In the genomic region with DNA sequence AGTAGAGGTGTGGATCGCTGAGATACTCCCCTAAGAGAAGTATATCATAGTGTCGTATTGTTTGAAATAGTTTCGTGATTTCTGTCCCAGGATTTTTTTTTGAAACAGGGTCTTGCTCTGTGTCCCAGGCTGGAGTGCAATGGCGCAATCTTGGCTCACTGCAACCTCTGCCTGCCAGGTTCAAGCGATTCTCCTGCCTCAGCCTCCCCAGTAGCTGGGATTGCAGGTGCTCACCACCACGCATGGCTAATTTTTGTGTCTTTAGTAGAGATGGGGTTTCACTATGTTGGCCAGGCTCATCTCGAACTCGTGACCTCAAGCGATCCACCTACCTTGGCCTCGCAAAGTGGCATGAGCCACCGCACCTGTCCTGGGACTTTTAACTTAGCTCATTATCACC, we compare ENCODE assay signal across 5 cellular contexts.
DNase-seq lines count a peak whose midpoint lies in the region; ATAC-seq, FAIRE-seq and TF ChIP-seq lines count a peak whose summit lies in the region.
"Not testable (repeated sequence)": the region's sequence is repeated elsewhere in the genome, so short reads cannot be mapped to it uniquely, and the experiment has no call there.

No MANE protein-coding gene starts in this region.

- WGBS in IMR-90 (ENCODE audit: extremely low coverage in 2 of 2, insufficient read length in 1 of 2), 2 experiments = 100% methylated on average over 1 of the region's 11 CpGs; no CpG with 5 or more reads in 1 of the 2 experiments
- 96% methylated on average over 11 of the region's 11 CpGs for WGBS in SK-N-SH (ENCODE audit: low lambda C conversion rate)
- 97% methylated on average over 11 of the region's 11 CpGs for WGBS in HepG2 (ENCODE audit: low lambda C conversion rate)

- ATAC-seq in IMR-90 (ENCODE audit: low read depth); HepG2: not testable (repeated sequence)

- H3K27me3 Mint-ChIP-seq in chondrocyte (ENCODE audit: low read depth); osteocyte (ENCODE audit: unreplicated experiment): not testable (repeated sequence)

- peak overlapping the region; percentile 20; the same call in 1 of the 2 replicates for H4K5ac ChIP-seq in IMR-90 (ENCODE audit: low read depth, low read length)

- not testable (repeated sequence) for TF ChIP-seq EP300 in SK-N-SH (IDR thresholded peaks at IDR 0.05; ENCODE audit: borderline replicate concordance in 1 of 2, low read depth in 1 of 2, low read length in 1 of 2); HepG2 (IDR thresholded peaks at IDR 0.05; ENCODE audit: low read depth in 2 of 2, low read length in 2 of 2); HepG2 (CRISPR knock-in tag; IDR thresholded peaks at IDR 0.05; ENCODE audit: borderline replicate concordance)

- not testable (repeated sequence) for H2BK120ac ChIP-seq in IMR-90 (ENCODE audit: low read depth, low read length)

- not testable (repeated sequence) for H3K36me3 Mint-ChIP-seq in chondrocyte (ENCODE audit: low read depth); osteocyte (ENCODE audit: unreplicated experiment)

- not testable (repeated sequence) for TF ChIP-seq RAD21 in IMR-90 (IDR thresholded peaks at IDR 0.05; ENCODE audit: low read length); SK-N-SH (IDR thresholded peaks at IDR 0.05; ENCODE audit: low read length); HepG2 (CRISPR knock-in tag; IDR thresholded peaks at IDR 0.05)

- TF ChIP-seq POLR2A in IMR-90 (IDR thresholded peaks at IDR 0.05; ENCODE audit: low read depth, low read length); HepG2 (IDR thresholded peaks at IDR 0.05; ENCODE audit: insufficient read depth in 1 of 2, low read depth in 2 of 2, low read length in 2 of 2): not testable (repeated sequence)

- in situ Hi-C loops in IMR-90 (cut with MboI; ENCODE audit: low sequenced_read_pairs); HepG2 (cut with HindIII; ENCODE audit: extremely low pct_ligation_motif_present, low pct_unique_long_range_greater_than_20kb): not testable (repeated sequence)

- peak overlapping the region in 1 of 2 experiments; percentile 47; a peak in 1 of 4 replicates for H4K8ac ChIP-seq in IMR-90 (ENCODE audit: low read depth in 2 of 2, low read length in 2 of 2)

- not testable (repeated sequence) for H3K9ac ChIP-seq in IMR-90 (ENCODE audit: low read depth, low read length); SK-N-SH; HepG2 (ENCODE audit: insufficient read depth, low read depth, low read length)

- not testable (repeated sequence) for H3K79me2 ChIP-seq in SK-N-SH (ENCODE audit: insufficient read depth); HepG2 (ENCODE audit: insufficient read depth, low read length)

- POLR2A ChIA-PET in IMR-90 (lab: Charles Lee; ENCODE audit: unreplicated experiment); SK-N-SH (lab: Yijun Ruan, JAX); HepG2 (lab: Yijun Ruan, JAX): not testable (repeated sequence)

- not testable (repeated sequence) for H3K9me2 ChIP-seq in SK-N-SH

- peak overlapping the region; percentile 18 for H3K27ac Mint-ChIP-seq in chondrocyte (ENCODE audit: unreplicated experiment)
- H3K27ac Mint-ChIP-seq in osteocyte (ENCODE audit: unreplicated experiment) = peak overlapping the region; percentile 72

- not testable (repeated sequence) for H3K4me2 ChIP-seq in IMR-90 (ENCODE audit: low read depth, low read length); HepG2 (ENCODE audit: low read depth, low read length)
- H3K4me2 ChIP-seq in SK-N-SH = 0 out of 2 replicates have a peak overlapping the region, but pooled peaks have one; percentile 22

- not testable (repeated sequence) for H3K79me1 ChIP-seq in IMR-90 (ENCODE audit: low read depth in 1 of 2, low read length in 2 of 2)

- not testable (repeated sequence) for H3K27ac ChIP-seq in IMR-90 (ENCODE audit: insufficient read depth, low read length); HepG2 (ENCODE audit: extremely low read length, insufficient read depth, low read length)
- peak overlapping the region in 1 of 2 experiments; percentile 17; a peak in 1 of 4 replicates for H3K27ac ChIP-seq in SK-N-SH (ENCODE audit: low read depth in 2 of 2, low read length in 1 of 2)

- not testable (repeated sequence) for H3K9me3 Mint-ChIP-seq in chondrocyte (ENCODE audit: low read depth); osteocyte (ENCODE audit: unreplicated experiment)

- H3K4ac ChIP-seq in IMR-90 (ENCODE audit: low read depth, low read length) = not testable (repeated sequence)

- H3K56ac ChIP-seq in IMR-90 (ENCODE audit: extremely low read depth, insufficient read depth, low read length) = not testable (repeated sequence)

- CTCF ChIA-PET in IMR-90 (lab: Yijun Ruan, JAX); HepG2 (lab: Yijun Ruan, JAX; ENCODE audit: low intra/inter-chr PET ratio, low total read pairs): not testable (repeated sequence)
- CTCF ChIA-PET in SK-N-SH (lab: Yijun Ruan, JAX) = interaction anchor here (0.6 to 1.4 kb wide), 3 partner anchors 11 to 362 kb away, joined by 3 to 4 read pairs (median 3); no protein-coding TSS in a partner anchor

- H3K14ac ChIP-seq in IMR-90 (replicated peaks; ENCODE audit: low read depth, low read length) = not testable (repeated sequence)

- BruUV-seq in IMR-90 (replicated peaks; lab: Mats Ljungman, UMichigan); HepG2 (replicated peaks; lab: Mats Ljungman, UMichigan): not testable (repeated sequence)

- not testable (repeated sequence) for FAIRE-seq in HepG2 (lab: Jason Lieb, UNC)

- not testable (repeated sequence) for H4K91ac ChIP-seq in IMR-90 (ENCODE audit: insufficient read depth, low read depth, low read length)

- peaks cover 51% of the 10 kb centered on the region for H3K4me1 Mint-ChIP-seq in chondrocyte (ENCODE audit: low read depth)
- H3K4me1 Mint-ChIP-seq in osteocyte (ENCODE audit: unreplicated experiment) = peaks cover 50% of the 10 kb centered on the region

- not testable (repeated sequence) for H4K20me1 ChIP-seq in IMR-90 (ENCODE audit: insufficient read depth, low read length); SK-N-SH (ENCODE audit: insufficient read depth); HepG2 (ENCODE audit: insufficient read depth, low read length)

- not testable (repeated sequence) for DNase-seq in IMR-90; SK-N-SH; chondrocyte (ENCODE audit: low spot score); HepG2 (ENCODE audit: low spot score); osteocyte (ENCODE audit: extremely low spot score, unreplicated experiment)

- not testable (repeated sequence) for H3K36me3 ChIP-seq in IMR-90 (ENCODE audit: control insufficient read depth, insufficient read depth, low read length); SK-N-SH (replicated peaks in 1 of 2; ENCODE audit: control insufficient read depth in 1 of 2, insufficient read depth in 2 of 2, low read length in 1 of 2); HepG2 (replicated peaks in 1 of 2; ENCODE audit: control insufficient read depth in 1 of 2, insufficient read depth in 2 of 2, low read length in 2 of 2)

- not testable (repeated sequence) for H3K4me3 Mint-ChIP-seq in chondrocyte (ENCODE audit: unreplicated experiment); osteocyte (ENCODE audit: unreplicated experiment)

- H3K9me1 ChIP-seq in IMR-90 (ENCODE audit: insufficient read depth, low read length) = not testable (repeated sequence)

- H3K4me3 ChIP-seq in IMR-90 (ENCODE audit: insufficient read depth, low read depth, low read length); SK-N-SH (ENCODE audit: low read depth in 2 of 2, low read length in 1 of 2); HepG2 (replicated peaks in 1 of 3; ENCODE audit: insufficient read depth in 1 of 3, low read depth in 2 of 3, low read length in 3 of 3): not testable (repeated sequence)

- H3K23ac ChIP-seq in IMR-90 (ENCODE audit: low read depth, low read length) = not testable (repeated sequence)

- TF ChIP-seq CTCF in IMR-90 (conservative IDR thresholded peaks at IDR 0.05; ENCODE audit: low read depth, low read length); SK-N-SH (IDR thresholded peaks at IDR 0.05); chondrocyte (IDR thresholded peaks at IDR 0.05); HepG2 (CRISPR knock-in tag; IDR thresholded peaks at IDR 0.05); osteocyte (IDR thresholded peaks at IDR 0.05): not testable (repeated sequence)

- H3F3A ChIP-seq in SK-N-SH (replicated peaks; ENCODE audit: insufficient read depth) = not testable (repeated sequence)

- H3K4me1 ChIP-seq in IMR-90 (ENCODE audit: control insufficient read depth, insufficient read depth, low read length); HepG2 (ENCODE audit: insufficient read depth, low read length): not testable (repeated sequence)
- H3K4me1 ChIP-seq in SK-N-SH (ENCODE audit: control insufficient read depth in 1 of 2, insufficient read depth in 2 of 2, low read depth in 1 of 2, low read length in 1 of 2) = peaks cover 0 to 13% of the 10 kb centered on the region in 2 experiments; a peak in 3 of 4 replicates

- not testable (repeated sequence) for H2BK20ac ChIP-seq in IMR-90 (ENCODE audit: low read depth, low read length)

- H2AK9ac ChIP-seq in IMR-90 (replicated peaks; ENCODE audit: low read depth, low read length, poor library complexity) = not testable (repeated sequence)

- dilution Hi-C loops in IMR-90 (cut with HindIII; ENCODE audit: low sequenced_read_pairs, unreplicated experiment) = not testable (repeated sequence)

- H2BK15ac ChIP-seq in IMR-90 (ENCODE audit: low read depth, low read length) = not testable (repeated sequence)

- not testable (repeated sequence) for H2BK5ac ChIP-seq in IMR-90 (ENCODE audit: low read depth, low read length, poor library complexity, severe bottlenecking)

- not testable (repeated sequence) for H3K18ac ChIP-seq in IMR-90 (ENCODE audit: low read depth, low read length)

- H3K27me3 ChIP-seq in IMR-90 (ENCODE audit: control insufficient read depth, insufficient read depth, low read length); SK-N-SH (ENCODE audit: insufficient read depth); HepG2 (ENCODE audit: control insufficient read depth in 1 of 2, insufficient read depth in 2 of 2, low read length in 2 of 2): not testable (repeated sequence)

- H3K9me3 ChIP-seq in IMR-90 (ENCODE audit: control insufficient read depth, insufficient read depth, low read length); SK-N-SH; HepG2 (ENCODE audit: low read length): not testable (repeated sequence)

- H2AFZ ChIP-seq in IMR-90 (replicated peaks; ENCODE audit: low read length, poor library complexity); SK-N-SH (ENCODE audit: low read depth); HepG2 (ENCODE audit: low read length): not testable (repeated sequence)

- H2AK5ac ChIP-seq in IMR-90 (ENCODE audit: low read depth, low read length) = not testable (repeated sequence)

- intact Hi-C loops in IMR-90 (cut with micrococcal nuclease); HepG2 (cut with micrococcal nuclease; ENCODE audit: unreplicated experiment): not testable (repeated sequence)
